ENCODE assay signal across 20 cellular contexts in the genomic region with DNA sequence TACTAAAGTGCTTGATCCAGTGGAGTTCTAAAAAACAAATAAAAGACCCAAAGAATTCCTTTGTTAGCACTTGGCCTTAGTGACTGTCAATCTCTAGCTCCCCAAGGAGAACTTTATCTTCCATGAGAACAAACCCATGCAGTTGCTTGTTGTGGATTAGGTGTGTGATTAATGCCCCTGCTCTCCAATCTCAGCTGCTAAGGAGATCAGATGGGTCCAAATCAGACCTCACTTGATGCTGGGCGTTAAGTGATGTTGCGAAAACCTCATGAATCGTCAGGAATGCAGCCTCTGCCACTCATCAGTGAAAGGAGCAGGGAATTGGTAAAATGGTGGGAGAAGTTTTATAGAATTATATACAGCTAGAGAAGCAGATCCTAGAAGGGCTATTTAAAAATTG.
A peak's percentile ranks its signal among the peaks of the same experiment; 100 is the strongest.
DNase-seq lines count a peak whose midpoint lies in the region; ATAC-seq and TF ChIP-seq lines count a peak whose summit lies in the region.
"Had no signal": no experiment of that assay in that cellular context is flagged by ENCODE, and none has a peak within 500 bp of the region (broad histone marks: within the 10 kb centered on the region; RNA-seq: fewer than 3 reads in every experiment).

No MANE protein-coding gene starts in this region.

- no peaks in the 10 kb centered on the region for H3K9me3 ChIP-seq in HUES48 (ENCODE audit: control insufficient read depth, insufficient read depth, low read length)
- no peaks in the 10 kb centered on the region for H3K9me3 ChIP-seq in ovary
- H3K9me3 ChIP-seq in naive thymus-derived CD4-positive, alpha-beta T cell (ENCODE audit: control insufficient read depth in 2 of 3, low read length in 3 of 3): no peaks in the 10 kb centered on the region
- H3K9me3 ChIP-seq: MG63, SJSA1 had no signal

- no peak for TF ChIP-seq EP300 in ovary (IDR thresholded peaks at IDR 0.05)

- no peak overlapping the region for H4K8ac ChIP-seq in mesendoderm (ENCODE audit: low read depth, low read length)

- H3K4me3 ChIP-seq in HUES48 (ENCODE audit: low read depth, low read length): no peak overlapping the region
- no peak overlapping the region for H3K4me3 ChIP-seq in mesendoderm (ENCODE audit: low read length)
- H3K4me3 ChIP-seq in ovary: no peak overlapping the region
- H3K4me3 ChIP-seq in naive thymus-derived CD4-positive, alpha-beta T cell (ENCODE audit: low read length): no peak overlapping the region
- H3K4me3 ChIP-seq: GM12878, GM23248, MG63, SJSA1 had no signal

- H3K36me3 ChIP-seq in HUES48 (ENCODE audit: control insufficient read depth, insufficient read depth, low read length) (no peaks in the 10 kb centered on the region), mesendoderm (ENCODE audit: control insufficient read depth, insufficient read depth, low read length) (no peaks in the 10 kb centered on the region), ovary (no peaks in the 10 kb centered on the region)
- H3K36me3 ChIP-seq in naive thymus-derived CD4-positive, alpha-beta T cell (ENCODE audit: control insufficient read depth in 2 of 3, insufficient read depth in 3 of 3, low read length in 3 of 3): no peaks in the 10 kb centered on the region
- H3K36me3 ChIP-seq: MG63, SJSA1 had no signal

- no peak overlapping the region for H3K4ac ChIP-seq in mesendoderm (ENCODE audit: low read depth, low read length)

- no peak overlapping the region for H3K4me3 Mint-ChIP-seq in naive thymus-derived CD4-positive, alpha-beta T cell
- H3K4me3 Mint-ChIP-seq: CD4-positive, CD25-positive, alpha-beta regulatory T cell had no signal

- no peaks in the 10 kb centered on the region for H3K36me3 Mint-ChIP-seq in naive thymus-derived CD4-positive, alpha-beta T cell
- H3K36me3 Mint-ChIP-seq: CD4-positive, CD25-positive, alpha-beta regulatory T cell had no signal

- H3K27ac ChIP-seq in HUES48 (ENCODE audit: low read depth, low read length) (peak overlapping the region; percentile 29), mesendoderm (ENCODE audit: low read depth, low read length) (no peak overlapping the region), ovary (no peak overlapping the region)
- no peak overlapping the region for H3K27ac ChIP-seq in naive thymus-derived CD4-positive, alpha-beta T cell (ENCODE audit: low read depth, low read length)
- H3K27ac ChIP-seq: GM23248, SJSA1 had no signal

- ATAC-seq in GM21515 (IDR thresholded peaks at IDR 0.05; ENCODE audit: unreplicated experiment): no peak
- no peak for ATAC-seq in naive thymus-derived CD4-positive, alpha-beta T cell
- ATAC-seq: GM12878, Right ventricle myocardium inferior had no signal

- intact Hi-C loops in ovary (cut with DNase I): no loop called here
- intact Hi-C loops in naive thymus-derived CD4-positive, alpha-beta T cell (cut with micrococcal nuclease): no loop called here

- no peak overlapping the region for H3K56ac ChIP-seq in mesendoderm (ENCODE audit: low read length)

- no peaks in the 10 kb centered on the region for H3K79me1 ChIP-seq in mesendoderm (ENCODE audit: low read length)

- no peak overlapping the region for H2BK5ac ChIP-seq in mesendoderm (ENCODE audit: low read length)

- H3K23ac ChIP-seq in mesendoderm (ENCODE audit: low read length): no peak overlapping the region

- H3K4me1 ChIP-seq in HUES48 (ENCODE audit: control insufficient read depth, insufficient read depth, low read length) (0 out of 2 replicates have a peak, but pooled peaks cover 9% of the 10 kb centered on the region), mesendoderm (ENCODE audit: control insufficient read depth, low read depth, low read length) (no peaks in the 10 kb centered on the region), ovary (ENCODE audit: insufficient read depth) (no peaks in the 10 kb centered on the region)
- no peaks in the 10 kb centered on the region for H3K4me1 ChIP-seq in naive thymus-derived CD4-positive, alpha-beta T cell (ENCODE audit: control insufficient read depth in 2 of 2, insufficient read depth in 2 of 2, low read length in 2 of 2)
- H3K4me1 ChIP-seq: SJSA1 had no signal

- H4K5ac ChIP-seq in mesendoderm (ENCODE audit: low read length): no peak overlapping the region

- no peak overlapping the region for H2BK120ac ChIP-seq in mesendoderm (ENCODE audit: low read depth, low read length)

- DNase-seq in ecto neural progenitor cell (ENCODE audit: low spot score): peak; percentile 47
- peak; percentile 89 for DNase-seq in mesendoderm
- DNase-seq in stimulated activated CD4-positive, alpha-beta T cell treated with anti-CD3 and anti-CD28 coated beads, Interleukin-1b, Interleukin-23, amount 100 ng/mL, for 48 hours: no peak
- DNase-seq in ovary: no peak
- DNase-seq in naive thymus-derived CD4-positive, alpha-beta T cell: no peak
- DNase-seq: CD4-positive, CD25-positive, alpha-beta regulatory T cell; DMS 273 treated with DMSO at 0.1 percent for 48 hours; DND-41; GM23248; MG63; NCI-H1048; NCI-H1417 treated with DMSO at 0.1 percent for 48 hours; NCI-H187 treated with DMSO at 0.1 percent for 48 hours; NCI-H226; NCI-H524 had no signal

- H3K27ac Mint-ChIP-seq in naive thymus-derived CD4-positive, alpha-beta T cell: no peak overlapping the region

- H3K4me2 ChIP-seq in mesendoderm (ENCODE audit: low read length): no peak overlapping the region

- peaks cover 0 to 2% (median 0%) of the 10 kb centered on the region in 11 donors for H3K9me3 Mint-ChIP-seq in naive thymus-derived CD4-positive, alpha-beta T cell

- no peaks in the 10 kb centered on the region for H3K27me3 ChIP-seq in HUES48 (ENCODE audit: control insufficient read depth, insufficient read depth, low read length)
- no peaks in the 10 kb centered on the region for H3K27me3 ChIP-seq in mesendoderm (ENCODE audit: insufficient read depth, low read length, poor library complexity)
- H3K27me3 ChIP-seq in ovary: no peaks in the 10 kb centered on the region
- H3K27me3 ChIP-seq in naive thymus-derived CD4-positive, alpha-beta T cell (ENCODE audit: control insufficient read depth in 2 of 2, insufficient read depth in 2 of 2, low read length in 2 of 2): no peaks in the 10 kb centered on the region
- H3K27me3 ChIP-seq: MG63, SJSA1 had no signal

- H3K9ac ChIP-seq in HUES48 (ENCODE audit: low read depth, low read length) (no peak overlapping the region), mesendoderm (ENCODE audit: low read length) (no peak overlapping the region)
- H3K9ac ChIP-seq: GM23248 had no signal

- H3K27me3 Mint-ChIP-seq in naive thymus-derived CD4-positive, alpha-beta T cell: peaks cover 0 to 10% (median 0%) of the 10 kb centered on the region in 5 donors

- no peak overlapping the region for H3K18ac ChIP-seq in mesendoderm (ENCODE audit: low read length)

- POLR2A ChIA-PET in naive thymus-derived CD4-positive, alpha-beta T cell (lab: Charles Lee): no interaction called here

- CTCF ChIA-PET in naive thymus-derived CD4-positive, alpha-beta T cell (lab: Charles Lee): interaction anchor here (0.8 kb wide), 1 partner anchor 657 kb away, joined by 4 read pairs; no protein-coding TSS in a partner anchor

- TF ChIP-seq CTCF in ovary (IDR thresholded peaks at IDR 0.05): no peak

- no peak for TF ChIP-seq POLR2A in ovary (IDR thresholded peaks at IDR 0.05)

- no CpG with 5 or more reads among the region's 3 CpGs for WGBS in mesendoderm (ENCODE audit: extremely low coverage, insufficient coverage, low lambda C conversion rate)
- 88 to 92% (median 91%) methylated on average over 3 of the region's 3 CpGs for WGBS in ovary, 3 donors

- no peak overlapping the region for H2BK15ac ChIP-seq in mesendoderm (replicated peaks; ENCODE audit: low read depth)

- peaks cover 0 to 1% (median 0%) of the 10 kb centered on the region in 7 donors for H3K4me1 Mint-ChIP-seq in naive thymus-derived CD4-positive, alpha-beta T cell

- no peak overlapping the region for H2AK5ac ChIP-seq in mesendoderm (ENCODE audit: low read length)

- H3K79me2 ChIP-seq in mesendoderm (ENCODE audit: control insufficient read depth, insufficient read depth, low read length): no peaks in the 10 kb centered on the region

Comparison
In these comparisons a context has a peak if more than half of its experiments do, and no peak if none do; other contexts are left out.
1. DNase-seq: peak in ecto neural progenitor cell (single experiment) and mesendoderm (single experiment); none in stimulated activated CD4-positive, alpha-beta T cell treated with anti-CD3 and anti-CD28 coated beads, Interleukin-1b, Interleukin-23, amount 100 ng/mL, for 48 hours (single experiment), ovary (0 of 5) and naive thymus-derived CD4-positive, alpha-beta T cell (0 of 9).